ENCODE assay signal across 29 cellular contexts in the genomic region with DNA sequence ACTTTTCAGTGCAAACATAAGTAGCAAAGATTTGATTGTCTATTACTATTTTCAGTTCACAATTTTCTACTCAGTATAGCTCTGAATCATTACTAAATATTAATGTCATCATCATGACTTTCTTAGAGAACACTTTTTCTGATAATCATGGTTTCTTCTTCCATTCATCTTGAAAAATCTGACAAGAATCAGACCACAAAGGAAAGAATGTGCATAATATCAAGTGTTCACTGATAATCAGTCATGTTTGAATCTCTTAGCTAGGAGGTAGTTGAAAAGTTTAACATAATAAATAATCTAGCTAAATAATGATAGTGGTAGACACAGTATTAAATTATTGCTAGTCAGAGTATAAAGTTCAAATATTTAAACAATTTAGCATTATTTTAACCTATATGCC.
"Had no signal": no experiment of that assay in that cellular context is flagged by ENCODE, and none has a peak within 500 bp of the region (broad histone marks: within the 10 kb centered on the region; RNA-seq: fewer than 3 reads in every experiment).

No MANE protein-coding gene starts in this region.

- H3K4me3 ChIP-seq: hepatocyte, left lung, lower lobe of right lung, pancreas, prostate gland, skin epidermis, suprapubic skin, thoracic aorta, tibial artery, upper lobe of right lung, uterus had no signal

- H3K27me3 ChIP-seq: hepatocyte, left lung, pancreas, suprapubic skin, tibial artery, upper lobe of right lung, uterus had no signal

- H3K79me2 ChIP-seq: hepatocyte had no signal

- H3K27ac Mint-ChIP-seq: naive thymus-derived CD8-positive, alpha-beta T cell; nephron; stimulated activated naive B cell treated with anti-CD40 and anti-IgM and Interleukin-4, amounts not matched to agents 10 μg/mL and 1 μg/mL and 100 μg/mL, for 72 hours; stimulated activated naive CD8-positive, alpha-beta T cell treated with anti-CD3 and anti-CD28 coated beads, Interleukin-15, Interleukin-2, amounts not matched to agents 100 ng/mL and 50 ng/mL, for 24 hours had no signal

- H3K4me1 ChIP-seq: left lung, lower lobe of right lung, pancreas, prostate gland, suprapubic skin, tibial artery, upper lobe of right lung, uterus had no signal

- H3K4me1 Mint-ChIP-seq: naive thymus-derived CD8-positive, alpha-beta T cell; nephron; neural crest cell; stimulated activated naive B cell treated with anti-CD40 and anti-IgM and Interleukin-4, amounts not matched to agents 10 μg/mL and 1 μg/mL and 100 μg/mL, for 72 hours had no signal

- H3K27ac ChIP-seq: hepatocyte, left lung, lower lobe of right lung, pancreas, prostate gland, skin epidermis, suprapubic skin, thoracic aorta, tibial artery, upper lobe of right lung, uterus had no signal

- H3K9me3 Mint-ChIP-seq: nephron; neural crest cell; stimulated activated naive B cell treated with anti-CD40 and anti-IgM and Interleukin-4, amounts not matched to agents 10 μg/mL and 1 μg/mL and 100 μg/mL, for 72 hours had no signal

- DNase-seq: kidney; left colon; left lung; lower lobe of right lung; mammary epithelial cell; mesenchymal stem cell; naive thymus-derived CD8-positive, alpha-beta T cell; nucleus accumbens; pancreas; posterior cingulate gyrus; retina; right cardiac atrium; stimulated activated CD4-positive, alpha-beta T cell treated with anti-CD3 and anti-CD28 coated beads, Interleukin-12 subunit alpha, Interleukin-12 subunit beta, amount 100 ng/mL, for 4 hours; stimulated activated CD4-positive, alpha-beta T cell treated with anti-CD3 and anti-CD28 coated beads, Interleukin-15, amount 100 ng/mL, for 24 hours; stimulated activated CD4-positive, alpha-beta T cell treated with anti-CD3 and anti-CD28 coated beads, Interleukin-2, amount 100 ng/mL, for 24 hours; stimulated activated CD4-positive, alpha-beta T cell treated with anti-CD3 and anti-CD28 coated beads, Interleukin-4, amount 100 ng/mL, for 1 hour; stimulated activated naive B cell treated with anti-CD40 and anti-IgM and Interleukin-4, amounts not matched to agents 10 μg/mL and 1 μg/mL and 100 μg/mL, for 72 hours; tibial artery; trophoblast cell; upper lobe of right lung; uterus had no signal

- H3K36me3 Mint-ChIP-seq: naive thymus-derived CD8-positive, alpha-beta T cell; stimulated activated naive B cell treated with anti-CD40 and anti-IgM and Interleukin-4, amounts not matched to agents 10 μg/mL and 1 μg/mL and 100 μg/mL, for 72 hours had no signal

- H2AFZ ChIP-seq: hepatocyte had no signal

- H3K36me3 ChIP-seq: left lung, lower lobe of right lung, pancreas, prostate gland, suprapubic skin, thoracic aorta, tibial artery, upper lobe of right lung, uterus had no signal

- H3K4me3 Mint-ChIP-seq: naive thymus-derived CD8-positive, alpha-beta T cell; nephron; neural crest cell; stimulated activated naive B cell treated with anti-CD40 and anti-IgM and Interleukin-4, amounts not matched to agents 10 μg/mL and 1 μg/mL and 100 μg/mL, for 72 hours; stimulated activated naive CD8-positive, alpha-beta T cell treated with anti-CD3 and anti-CD28 coated beads, Interleukin-15, Interleukin-2, amounts not matched to agents 100 ng/mL and 50 ng/mL, for 24 hours had no signal

- FAIRE-seq: kidney, pancreas had no signal

- H3K27me3 Mint-ChIP-seq: naive thymus-derived CD8-positive, alpha-beta T cell; stimulated activated naive B cell treated with anti-CD40 and anti-IgM and Interleukin-4, amounts not matched to agents 10 μg/mL and 1 μg/mL and 100 μg/mL, for 72 hours; stimulated activated naive CD8-positive, alpha-beta T cell treated with anti-CD3 and anti-CD28 coated beads, Interleukin-15, Interleukin-2, amounts not matched to agents 100 ng/mL and 50 ng/mL, for 24 hours had no signal

- H3K4me2 ChIP-seq: hepatocyte had no signal

- H3K9me3 ChIP-seq: left lung, lower lobe of right lung, pancreas, prostate gland, suprapubic skin, thoracic aorta, tibial artery, upper lobe of right lung, uterus had no signal
